24 cellular contexts compared by ENCODE assay signal in genomic region chr2:229474125-229474524, GRCh38.
DNase-seq lines count a peak whose midpoint lies in the region; ATAC-seq, FAIRE-seq and TF ChIP-seq lines count a peak whose summit lies in the region.
"Had no signal": no experiment of that assay in that cellular context is flagged by ENCODE, and none has a peak within 500 bp of the region (broad histone marks: within the 10 kb centered on the region; RNA-seq: fewer than 3 reads in every experiment).

No MANE protein-coding gene starts in this region.

- no peak for FAIRE-seq in H1 (lab: Jason Lieb, UNC)
- FAIRE-seq: A204.1, GM12878, GM19239, H54, HepG2 had no signal

- TF ChIP-seq POLR2A in H1 (IDR thresholded peaks at IDR 0.05; ENCODE audit: control extremely low read depth in 1 of 2, low read depth in 2 of 2, low read length in 2 of 2) (no peak), gastrocnemius medialis (IDR thresholded peaks at IDR 0.05) (no peak)

- H3T11ph ChIP-seq in H9 (ENCODE audit: low read length) = no peak overlapping the region

- H4K5ac ChIP-seq in H9 (ENCODE audit: insufficient read length, low read depth, low read length) (no peak overlapping the region), H1 (ENCODE audit: insufficient read length, low read depth, low read length) (no peak overlapping the region)

- no peak for DNase-seq in H9
- no peak for DNase-seq in H1 (ENCODE audit: low read depth in 1 of 2, low spot score in 2 of 2)
- no peak for DNase-seq in left lung
- DNase-seq in stimulated activated naive CD4-positive, alpha-beta T cell (lab: John Stamatoyannopoulos, UW) = no peak
- DNase-seq in gastrocnemius medialis = no peak
- DNase-seq: ACHN; BE2C; C1 segment of cervical spinal cord; CD4-positive, CD25-positive, alpha-beta regulatory T cell; CD8-positive, alpha-beta memory T cell; COR-L47; DMS 273 treated with DMSO at 0.1 percent for 48 hours; DMS53; DND-41; EL; HFFc6 had no signal

- intact Hi-C loops in left lung (cut with DNase I) = no loop called here
- intact Hi-C loops in gastrocnemius medialis (cut with DNase I; ENCODE audit: low total_unique reads) = no loop called here

- H3K14ac ChIP-seq in H9 (ENCODE audit: insufficient read depth, low read length) (no peak overlapping the region), H1 (ENCODE audit: insufficient read length) (no peak overlapping the region)

- H3K4me3 ChIP-seq in H1 (ENCODE audit: extremely low read depth in 1 of 4, insufficient read depth in 2 of 4, low read depth in 3 of 4, low read length in 4 of 4) (no peak overlapping the region), left lung (no peak overlapping the region), gastrocnemius medialis (no peak overlapping the region)
- H3K4me3 ChIP-seq: GM12878 had no signal

- H3K4me2 ChIP-seq in H9 (ENCODE audit: insufficient read depth, insufficient read length, low read length) (no peak overlapping the region), H1 (ENCODE audit: insufficient read depth in 1 of 2, low read depth in 2 of 2, low read length in 2 of 2) (no peak overlapping the region)

- H4K91ac ChIP-seq in H9 (ENCODE audit: insufficient read length, low read depth, low read length) (no peak overlapping the region), H1 (replicated peaks; ENCODE audit: insufficient read length, low read length) (no peak overlapping the region)

- in situ Hi-C loops in gastrocnemius medialis (cut with MboI; ENCODE audit: low sequenced_read_pairs in 4 of 4) = no loop called here

- H2BK15ac ChIP-seq in H9 (ENCODE audit: low read depth, low read length) = no peak overlapping the region
- H2BK15ac ChIP-seq in H1 (ENCODE audit: low read length) = no peak overlapping the region

- no peak overlapping the region for H2BK12ac ChIP-seq in H9 (ENCODE audit: insufficient read length, low read depth, low read length)
- no peak overlapping the region for H2BK12ac ChIP-seq in H1 (ENCODE audit: low read depth, low read length)

- no peak overlapping the region for H3K4ac ChIP-seq in H9 (ENCODE audit: low read depth, low read length)
- H3K4ac ChIP-seq in H1 (replicated peaks; ENCODE audit: insufficient read length, low read depth, low read length) = no peak overlapping the region

- no peaks in the 10 kb centered on the region for H4K20me1 ChIP-seq in H9 (ENCODE audit: control insufficient read depth, insufficient read depth, insufficient read length)
- no peaks in the 10 kb centered on the region for H4K20me1 ChIP-seq in H1 (replicated peaks in 1 of 2; ENCODE audit: control insufficient read depth in 1 of 2, insufficient read depth in 2 of 2, low read length in 2 of 2)

- H3K79me1 ChIP-seq in H9 (ENCODE audit: insufficient read depth, low read depth, low read length, poor library complexity, severe bottlenecking) (no peaks in the 10 kb centered on the region), H1 (ENCODE audit: low read depth, low read length) (no peaks in the 10 kb centered on the region)

- ATAC-seq in left lung (peak; percentile 78), HG02642 (IDR thresholded peaks at IDR 0.05; ENCODE audit: poor library complexity, unreplicated experiment) (no peak), gastrocnemius medialis (no peak)
- ATAC-seq: GM12878, HCT116, HepG2 had no signal

- no peak overlapping the region for H2AK5ac ChIP-seq in H9 (ENCODE audit: insufficient read length, low read length)
- no peak overlapping the region for H2AK5ac ChIP-seq in H1 (ENCODE audit: low read depth, low read length)

- H3K4me1 Mint-ChIP-seq in H9 = peaks cover 20 to 30% of the 10 kb centered on the region in 2 experiments
- H3K4me1 Mint-ChIP-seq: CD4-positive, CD25-positive, alpha-beta regulatory T cell; CD8-positive, alpha-beta memory T cell; IgD-negative memory B cell had no signal

- H3K9me3 ChIP-seq in H9 (ENCODE audit: control insufficient read depth, low read depth, low read length) (no peaks in the 10 kb centered on the region), H1 (ENCODE audit: insufficient read depth in 2 of 2, low read depth in 1 of 2, low read length in 1 of 2) (no peaks in the 10 kb centered on the region), left lung (no peaks in the 10 kb centered on the region), gastrocnemius medialis (no peaks in the 10 kb centered on the region)
- H3K9me3 ChIP-seq: BE2C had no signal

- peaks cover 5% of the 10 kb centered on the region; the same call in 1 of the 2 replicates for H3K4me1 ChIP-seq in H9 (ENCODE audit: insufficient read depth, low read length)
- H3K4me1 ChIP-seq in H1 (replicated peaks in 1 of 4; ENCODE audit: control insufficient read depth in 3 of 4, insufficient read depth in 4 of 4, low read length in 3 of 4) = peaks cover 0 to 13% (median 9%) of the 10 kb centered on the region in 4 experiments; a peak in 4 of 7 replicates
- no peaks in the 10 kb centered on the region for H3K4me1 ChIP-seq in left lung
- no peaks in the 10 kb centered on the region for H3K4me1 ChIP-seq in gastrocnemius medialis
- H3K4me1 ChIP-seq: BE2C had no signal

- TF ChIP-seq CTCF in H9 (conservative IDR thresholded peaks at IDR 0.05) (no peak), H1 (IDR thresholded peaks at IDR 0.05; ENCODE audit: control extremely low read depth in 1 of 3, insufficient read depth in 1 of 3, low read depth in 1 of 3, low read length in 3 of 3) (no peak), left lung (IDR thresholded peaks at IDR 0.05) (no peak), gastrocnemius medialis (IDR thresholded peaks at IDR 0.05 in 4 of 5, conservative IDR thresholded peaks at IDR 0.05 in 1 of 5) (no peak)

- TF ChIP-seq EP300 in H1 (IDR thresholded peaks at IDR 0.05; ENCODE audit: borderline replicate concordance in 1 of 2, low read depth in 2 of 2, low read length in 2 of 2) = no peak

- no peak overlapping the region for H3K56ac ChIP-seq in H9 (ENCODE audit: insufficient read length, low read depth, low read length)
- H3K56ac ChIP-seq in H1 (replicated peaks; ENCODE audit: insufficient read length, low read depth, low read length) = no peak overlapping the region

- no peak overlapping the region for H3K27ac ChIP-seq in H9 (ENCODE audit: insufficient read length, low read depth, low read length)
- no peak overlapping the region for H3K27ac ChIP-seq in H1 (ENCODE audit: low read depth, low read length)
- H3K27ac ChIP-seq in left lung = no peak overlapping the region
- H3K27ac ChIP-seq in gastrocnemius medialis = no peak overlapping the region

- H3K79me2 ChIP-seq in H9 (ENCODE audit: insufficient read depth, low read length) (no peaks in the 10 kb centered on the region), H1 (ENCODE audit: control insufficient read depth in 1 of 2, insufficient read depth in 2 of 2, low read length in 2 of 2) (no peaks in the 10 kb centered on the region)

- no peak overlapping the region for H3K18ac ChIP-seq in H9 (ENCODE audit: insufficient read length, low read depth, low read length)
- H3K18ac ChIP-seq in H1 (ENCODE audit: extremely low read depth, low read length) = no peak overlapping the region

- peaks cover 0 to 7% (median 0%) of the 10 kb centered on the region in 3 experiments; a peak in 1 of 7 replicates for H3K36me3 Mint-ChIP-seq in H9 (ENCODE audit: insufficient read depth in 1 of 3, low read depth in 3 of 3)
- H3K36me3 Mint-ChIP-seq: CD4-positive, CD25-positive, alpha-beta regulatory T cell; CD8-positive, alpha-beta memory T cell; IgD-negative memory B cell had no signal

- no peaks in the 10 kb centered on the region; the same call in 1 of the 2 replicates for H3K27me3 Mint-ChIP-seq in H9 (ENCODE audit: low read depth)
- H3K27me3 Mint-ChIP-seq: CD4-positive, CD25-positive, alpha-beta regulatory T cell; CD8-positive, alpha-beta memory T cell; IgD-negative memory B cell had no signal

- H4K8ac ChIP-seq in H9 (replicated peaks; ENCODE audit: insufficient read length, low read depth, low read length) (no peak overlapping the region), H1 (ENCODE audit: extremely low read depth, insufficient read depth, low read length) (no peak overlapping the region)

- H2BK5ac ChIP-seq in H9 (ENCODE audit: insufficient read length, low read length) (no peak overlapping the region), H1 (ENCODE audit: low read depth, low read length) (no peak overlapping the region)

- H2AFZ ChIP-seq in H9 (ENCODE audit: low read length) (no peak overlapping the region), H1 (ENCODE audit: low read length) (no peak overlapping the region)

- CTCF ChIA-PET in H1 (lab: Charles Lee; ENCODE audit: partially characterized antibody) = interaction anchor here (2.1 kb wide), 1 partner anchor 105 kb away, joined by 5 read pairs; no protein-coding TSS in a partner anchor

- no peak overlapping the region for H3K4me3 Mint-ChIP-seq in H9
- H3K4me3 Mint-ChIP-seq: CD4-positive, CD25-positive, alpha-beta regulatory T cell; CD8-positive, alpha-beta memory T cell; HFFc6; IgD-negative memory B cell had no signal

- H3K27me3 ChIP-seq in H9 (ENCODE audit: insufficient read depth, low read length) = no peaks in the 10 kb centered on the region
- no peaks in the 10 kb centered on the region for H3K27me3 ChIP-seq in H1 (replicated peaks in 1 of 4; ENCODE audit: control insufficient read depth in 3 of 4, extremely low read depth in 1 of 4, insufficient read depth in 3 of 4, low read length in 3 of 4)
- no peaks in the 10 kb centered on the region for H3K27me3 ChIP-seq in left lung
- no peaks in the 10 kb centered on the region for H3K27me3 ChIP-seq in gastrocnemius medialis
- H3K27me3 ChIP-seq: BE2C had no signal

- H3K23ac ChIP-seq in H9 (ENCODE audit: insufficient read length, low read depth, low read length) (no peak overlapping the region), H1 (ENCODE audit: insufficient read length) (no peak overlapping the region)

- POLR2A ChIA-PET in H1 (lab: Charles Lee; ENCODE audit: partially characterized antibody) = no interaction called here

- peak overlapping the region in 2 of 3 experiments; percentile 17 to 18; a peak in 3 of 7 replicates for H3K27ac Mint-ChIP-seq in H9
- H3K27ac Mint-ChIP-seq: CD4-positive, CD25-positive, alpha-beta regulatory T cell; CD8-positive, alpha-beta memory T cell; HFFc6 had no signal

- H3K36me3 ChIP-seq in H1 (ENCODE audit: control insufficient read depth in 2 of 4, insufficient read depth in 4 of 4, low read length in 3 of 4) = no peaks in the 10 kb centered on the region
- no peaks in the 10 kb centered on the region for H3K36me3 ChIP-seq in left lung
- H3K36me3 ChIP-seq in gastrocnemius medialis = no peaks in the 10 kb centered on the region
- H3K36me3 ChIP-seq: BE2C had no signal

- H3K23me2 ChIP-seq in H9 (ENCODE audit: insufficient read length, low read depth, low read length, poor library complexity, severe bottlenecking) = no peaks in the 10 kb centered on the region
- no peaks in the 10 kb centered on the region for H3K23me2 ChIP-seq in H1 (ENCODE audit: low read depth, low read length)

- H3K9ac ChIP-seq in H9 (ENCODE audit: extremely low read depth, insufficient read length, low read length) = no peak overlapping the region
- no peak overlapping the region for H3K9ac ChIP-seq in H1 (replicated peaks in 1 of 4; ENCODE audit: extremely low read depth in 1 of 4, low read depth in 3 of 4, low read length in 3 of 4)

- no CpG with 5 or more reads among the region's 4 CpGs for WGBS in H9 (ENCODE audit: extremely low coverage, insufficient read length, low lambda C conversion rate)
- WGBS in H1 (ENCODE audit: extremely low coverage in 1 of 2, insufficient coverage in 1 of 2, insufficient read length in 1 of 2, insufficient replicate concordance in 2 of 2, low coverage in 1 of 2, low lambda C conversion rate in 2 of 2, missing lambda C conversion rate in 1 of 2), 2 experiments = 88% methylated on average over 4 of the region's 4 CpGs; no CpG with 5 or more reads in 1 of the 2 experiments

- no peak overlapping the region for H2BK120ac ChIP-seq in H9 (ENCODE audit: low read depth, low read length, poor library complexity, severe bottlenecking)
- no peak overlapping the region for H2BK120ac ChIP-seq in H1 (replicated peaks; ENCODE audit: low read depth, low read length)

- H2BK20ac ChIP-seq in H9 (ENCODE audit: low read depth, low read length, poor library complexity, severe bottlenecking) = no peak overlapping the region
- no peak overlapping the region for H2BK20ac ChIP-seq in H1 (ENCODE audit: low read length)

- H3K9me3 Mint-ChIP-seq in H9 = peaks cover 0 to 4% of the 10 kb centered on the region in 2 experiments; a peak in 1 of 5 replicates
- H3K9me3 Mint-ChIP-seq: CD8-positive, alpha-beta memory T cell; HFFc6 had no signal

- no peak for TF ChIP-seq RAD21 in H1 (IDR thresholded peaks at IDR 0.05 in 1 of 2, conservative IDR thresholded peaks at IDR 0.05 in 1 of 2; ENCODE audit: low read depth in 2 of 2, low read length in 2 of 2)
